In the genomic region with DNA sequence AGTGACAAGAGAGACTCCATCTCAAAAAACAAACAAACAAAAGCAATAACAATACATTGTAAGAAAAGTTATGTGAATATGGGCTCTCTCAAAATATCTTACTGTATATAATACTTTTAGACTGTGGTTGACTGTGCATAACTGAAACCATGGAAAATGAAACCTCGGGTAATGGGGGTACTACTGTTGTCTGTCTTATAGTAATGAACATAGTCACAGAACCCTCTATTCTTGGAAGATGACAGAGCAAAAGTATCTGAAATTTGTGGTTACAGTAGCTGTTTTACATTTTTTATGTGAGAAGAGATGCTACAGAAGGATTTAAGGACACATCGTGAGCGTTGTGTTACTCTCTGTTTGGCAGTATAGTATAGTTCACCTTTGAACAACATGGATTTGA, we compare ENCODE assay signal across 9 cellular contexts.
A peak's percentile ranks its signal among the peaks of the same experiment; 100 is the strongest.
DNase-seq lines count a peak whose midpoint lies in the region; ATAC-seq, FAIRE-seq and TF ChIP-seq lines count a peak whose summit lies in the region.
"Had no signal": no experiment of that assay in that cellular context is flagged by ENCODE, and none has a peak within 500 bp of the region (broad histone marks: within the 10 kb centered on the region; RNA-seq: fewer than 3 reads in every experiment).

No MANE protein-coding gene starts in this region.

- H3K27ac Mint-ChIP-seq in memory B cell: peak overlapping the region; percentile 89

- peak overlapping the region; percentile 63 for H3K4me3 Mint-ChIP-seq in memory B cell

- no peak for TF ChIP-seq CTCF in HCT116 (IDR thresholded peaks at IDR 0.05 in 2 of 3, conservative IDR thresholded peaks at IDR 0.05 in 1 of 3; ENCODE audit: borderline replicate concordance in 1 of 3, insufficient read depth in 1 of 3, low read depth in 2 of 3, low read length in 2 of 3)
- no peak for TF ChIP-seq CTCF in RWPE2 (IDR thresholded peaks at IDR 0.05; ENCODE audit: poor library complexity, severe bottlenecking)

- H3K4me2 ChIP-seq in HCT116 (ENCODE audit: low read length): peak overlapping the region; percentile 75

- peaks cover 5 to 33% of the 10 kb centered on the region in 2 experiments; a peak in 3 of 4 replicates for H3K4me1 ChIP-seq in HCT116 (ENCODE audit: control insufficient read depth in 1 of 2, insufficient read depth in 2 of 2, low read length in 2 of 2)
- H3K4me1 ChIP-seq in RWPE2 (ENCODE audit: insufficient read depth, poor library complexity, severe bottlenecking): peaks cover 50% of the 10 kb centered on the region

- H3K4me1 Mint-ChIP-seq in memory B cell: peaks cover 49% of the 10 kb centered on the region

- intact Hi-C loops in HCT116 (cut with micrococcal nuclease) (no loop called here), head of caudate nucleus (cut with DNase I) (no loop called here)

- no peaks in the 10 kb centered on the region for H3K9me3 ChIP-seq in HCT116 (ENCODE audit: control insufficient read depth in 1 of 2, insufficient read depth in 1 of 2, low read depth in 1 of 2, low read length in 2 of 2)
- no peaks in the 10 kb centered on the region for H3K9me3 ChIP-seq in RWPE2 (ENCODE audit: severe bottlenecking)

- TF ChIP-seq RAD21 in HCT116 (IDR thresholded peaks at IDR 0.05; ENCODE audit: low read depth): no peak

- H3K27me3 Mint-ChIP-seq in memory B cell: no peaks in the 10 kb centered on the region

- no peak overlapping the region; a peak in 1 of 4 replicates for H3K4me3 ChIP-seq in HCT116 (replicated peaks in 1 of 2; ENCODE audit: low read depth in 1 of 2, low read length in 2 of 2)
- no peak overlapping the region for H3K4me3 ChIP-seq in RWPE2 (ENCODE audit: severe bottlenecking)

- POLR2A ChIA-PET in HCT116 (lab: Charles Lee): no interaction called here

- no peak overlapping the region for H3K9ac ChIP-seq in HCT116 (ENCODE audit: low read length)
- H3K9ac ChIP-seq: parathyroid adenoma had no signal

- CTCF ChIA-PET in HCT116 (lab: Charles Lee): no interaction called here

- no peak for TF ChIP-seq POLR2A in HCT116 (IDR thresholded peaks at IDR 0.05; ENCODE audit: borderline replicate concordance, extremely low read depth, insufficient read depth, insufficient read length)

- RAD21 ChIA-PET in HCT116 (lab: Charles Lee; ENCODE audit: low non-redundant PET in 1 of 2, low total read pairs in 2 of 2, uncharacterized antibody in 2 of 2, unreplicated experiment in 2 of 2): no interaction called here

- H4K20me1 ChIP-seq in HCT116 (ENCODE audit: insufficient read depth): peaks cover 3% of the 10 kb centered on the region; the same call in 1 of the 2 replicates

- H3K36me3 ChIP-seq in HCT116 (ENCODE audit: control insufficient read depth in 1 of 2, insufficient read depth in 2 of 2, low read length in 2 of 2): no peaks in the 10 kb centered on the region
- 0 out of 2 replicates have a peak, but pooled peaks cover 2% of the 10 kb centered on the region for H3K36me3 ChIP-seq in RWPE2 (ENCODE audit: low read depth)

- ATAC-seq in HCT116 (no peak), RWPE2 (ENCODE audit: low read depth) (no peak), memory B cell (ENCODE audit: low read depth) (peak; percentile 37)

- H3K27me3 ChIP-seq in HCT116 (ENCODE audit: insufficient read depth, low read length) (no peaks in the 10 kb centered on the region), RWPE2 (ENCODE audit: insufficient read depth, poor library complexity, severe bottlenecking) (no peaks in the 10 kb centered on the region)

- DNase-seq in ELR (ENCODE audit: low read depth): peak; percentile 37
- DNase-seq in HCT116 (ENCODE audit: low read depth, low spot score): no peak
- no peak for DNase-seq in RWPE2 (ENCODE audit: low spot score)
- no peak for DNase-seq in memory B cell (ENCODE audit: low spot score in 2 of 2)
- no peak for DNase-seq in midbrain (lab: John Stamatoyannopoulos, UW)
- DNase-seq in head of caudate nucleus: no peak
- DNase-seq in RCC 7860 (ENCODE audit: low spot score): no peak
- DNase-seq in NCI-H1436 treated with DMSO at 0.1 percent for 48 hours (lab: John Stamatoyannopoulos, UW): no peak

- H3K27ac ChIP-seq in HCT116 (ENCODE audit: low read depth, low read length): no peak overlapping the region
- H3K27ac ChIP-seq in RWPE2 (ENCODE audit: poor library complexity, severe bottlenecking): peak overlapping the region; percentile 92
- H3K27ac ChIP-seq: parathyroid adenoma had no signal

- peaks cover 4% of the 10 kb centered on the region for H3K36me3 Mint-ChIP-seq in memory B cell

- no peak for FAIRE-seq in RCC 7860 (lab: Jason Lieb, UNC)

- H3K9me2 ChIP-seq in HCT116 (ENCODE audit: insufficient read depth): no peaks in the 10 kb centered on the region

- H2AFZ ChIP-seq in HCT116 (ENCODE audit: low read depth, low read length, poor library complexity, severe bottlenecking): no peak overlapping the region
- H2AFZ ChIP-seq: parathyroid adenoma had no signal

- BruUV-seq in HCT116 (replicated peaks; lab: Mats Ljungman, UMichigan): no TSS peak

- no peaks in the 10 kb centered on the region for H3K9me3 Mint-ChIP-seq in memory B cell

- H3K79me2 ChIP-seq in HCT116 (ENCODE audit: insufficient read depth, low read length): peaks cover 84% of the 10 kb centered on the region

TF ChIP-seq in HCT116, 20 proteins besides CTCF, POLR2A, EP300 and RAD21:
- TF ChIP-seq TCF7L2 (IDR thresholded peaks at IDR 0.05; ENCODE audit: borderline replicate concordance, extremely low read depth, insufficient read depth, insufficient read length): no peak
- TF ChIP-seq EZH2phosphoT487 (IDR thresholded peaks at IDR 0.05; ENCODE audit: borderline replicate concordance): no peak
- TF ChIP-seq JUND (IDR thresholded peaks at IDR 0.05): no peak
- no peak for TF ChIP-seq EGR1 (IDR thresholded peaks at IDR 0.05; ENCODE audit: low read depth)
- no peak for TF ChIP-seq YY1 (IDR thresholded peaks at IDR 0.05; ENCODE audit: extremely low read depth, insufficient replicate concordance, low read depth, low read length)
- no peak for TF ChIP-seq FOSL1 (IDR thresholded peaks at IDR 0.05; ENCODE audit: low read depth)
- no peak for TF ChIP-seq ZNF274 (IDR thresholded peaks at IDR 0.05; ENCODE audit: low read depth, low read length)
- TF ChIP-seq SRF (IDR thresholded peaks at IDR 0.05; ENCODE audit: low read depth): no peak
- no peak for TF ChIP-seq EZH2 (IDR thresholded peaks at IDR 0.05)
- no peak for TF ChIP-seq CBX3 (IDR thresholded peaks at IDR 0.05; ENCODE audit: low read depth)
- TF ChIP-seq, protein P1, sequence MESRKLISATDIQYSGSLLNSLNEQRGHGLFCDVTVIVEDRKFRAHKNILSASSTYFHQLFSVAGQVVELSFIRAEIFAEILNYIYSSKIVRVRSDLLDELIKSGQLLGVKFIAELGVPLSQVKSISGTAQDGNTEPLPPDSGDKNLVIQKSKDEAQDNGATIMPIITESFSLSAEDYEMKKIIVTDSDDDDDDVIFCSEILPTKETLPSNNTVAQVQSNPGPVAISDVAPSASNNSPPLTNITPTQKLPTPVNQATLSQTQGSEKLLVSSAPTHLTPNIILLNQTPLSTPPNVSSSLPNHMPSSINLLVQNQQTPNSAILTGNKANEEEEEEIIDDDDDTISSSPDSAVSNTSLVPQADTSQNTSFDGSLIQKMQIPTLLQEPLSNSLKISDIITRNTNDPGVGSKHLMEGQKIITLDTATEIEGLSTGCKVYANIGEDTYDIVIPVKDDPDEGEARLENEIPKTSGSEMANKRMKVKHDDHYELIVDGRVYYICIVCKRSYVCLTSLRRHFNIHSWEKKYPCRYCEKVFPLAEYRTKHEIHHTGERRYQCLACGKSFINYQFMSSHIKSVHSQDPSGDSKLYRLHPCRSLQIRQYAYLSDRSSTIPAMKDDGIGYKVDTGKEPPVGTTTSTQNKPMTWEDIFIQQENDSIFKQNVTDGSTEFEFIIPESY (IDR thresholded peaks at IDR 0.05; ENCODE audit: extremely low read depth, insufficient replicate concordance, low read length): no peak
- no peak for TF ChIP-seq ZFX (IDR thresholded peaks at IDR 0.05)
- TF ChIP-seq, protein P2, sequence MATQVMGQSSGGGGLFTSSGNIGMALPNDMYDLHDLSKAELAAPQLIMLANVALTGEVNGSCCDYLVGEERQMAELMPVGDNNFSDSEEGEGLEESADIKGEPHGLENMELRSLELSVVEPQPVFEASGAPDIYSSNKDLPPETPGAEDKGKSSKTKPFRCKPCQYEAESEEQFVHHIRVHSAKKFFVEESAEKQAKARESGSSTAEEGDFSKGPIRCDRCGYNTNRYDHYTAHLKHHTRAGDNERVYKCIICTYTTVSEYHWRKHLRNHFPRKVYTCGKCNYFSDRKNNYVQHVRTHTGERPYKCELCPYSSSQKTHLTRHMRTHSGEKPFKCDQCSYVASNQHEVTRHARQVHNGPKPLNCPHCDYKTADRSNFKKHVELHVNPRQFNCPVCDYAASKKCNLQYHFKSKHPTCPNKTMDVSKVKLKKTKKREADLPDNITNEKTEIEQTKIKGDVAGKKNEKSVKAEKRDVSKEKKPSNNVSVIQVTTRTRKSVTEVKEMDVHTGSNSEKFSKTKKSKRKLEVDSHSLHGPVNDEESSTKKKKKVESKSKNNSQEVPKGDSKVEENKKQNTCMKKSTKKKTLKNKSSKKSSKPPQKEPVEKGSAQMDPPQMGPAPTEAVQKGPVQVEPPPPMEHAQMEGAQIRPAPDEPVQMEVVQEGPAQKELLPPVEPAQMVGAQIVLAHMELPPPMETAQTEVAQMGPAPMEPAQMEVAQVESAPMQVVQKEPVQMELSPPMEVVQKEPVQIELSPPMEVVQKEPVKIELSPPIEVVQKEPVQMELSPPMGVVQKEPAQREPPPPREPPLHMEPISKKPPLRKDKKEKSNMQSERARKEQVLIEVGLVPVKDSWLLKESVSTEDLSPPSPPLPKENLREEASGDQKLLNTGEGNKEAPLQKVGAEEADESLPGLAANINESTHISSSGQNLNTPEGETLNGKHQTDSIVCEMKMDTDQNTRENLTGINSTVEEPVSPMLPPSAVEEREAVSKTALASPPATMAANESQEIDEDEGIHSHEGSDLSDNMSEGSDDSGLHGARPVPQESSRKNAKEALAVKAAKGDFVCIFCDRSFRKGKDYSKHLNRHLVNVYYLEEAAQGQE (IDR thresholded peaks at IDR 0.05; ENCODE audit: low read depth): no peak
- TF ChIP-seq, protein P3, sequence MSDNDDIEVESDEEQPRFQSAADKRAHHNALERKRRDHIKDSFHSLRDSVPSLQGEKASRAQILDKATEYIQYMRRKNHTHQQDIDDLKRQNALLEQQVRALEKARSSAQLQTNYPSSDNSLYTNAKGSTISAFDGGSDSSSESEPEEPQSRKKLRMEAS (IDR thresholded peaks at IDR 0.05): no peak
- TF ChIP-seq POLR2AphosphoS5 (IDR thresholded peaks at IDR 0.05; ENCODE audit: low read depth, low read length): no peak
